In the genomic region with DNA sequence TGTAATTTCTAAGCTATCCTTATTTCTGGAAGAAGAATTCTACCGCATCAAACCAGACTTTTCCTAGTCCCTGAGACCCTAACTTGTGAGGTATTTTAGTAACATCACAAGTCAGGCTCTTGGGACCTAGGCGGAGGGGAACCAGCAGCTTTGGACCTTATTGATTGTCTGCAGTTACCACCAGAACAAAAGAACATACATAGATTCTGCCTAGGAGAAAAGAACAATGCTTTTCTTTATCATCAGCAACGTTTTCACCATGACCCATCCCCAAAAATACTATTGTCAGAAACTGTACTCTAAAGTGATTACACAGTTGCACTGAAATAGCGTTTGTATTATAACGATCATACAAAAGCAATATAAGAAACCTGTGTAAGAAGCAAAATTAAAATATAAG, we compare ENCODE assay signal across 23 cellular contexts.
"Had no signal": no experiment of that assay in that cellular context is flagged by ENCODE, and none has a peak within 500 bp of the region (broad histone marks: within the 10 kb centered on the region; RNA-seq: fewer than 3 reads in every experiment).

No MANE protein-coding gene starts in this region.

- H3K9me3 Mint-ChIP-seq: natural killer cell treated with Interleukin-12 subunit alpha and Interleukin-12 subunit beta and Interleukin-15 and Interleukin-18, amount 100 ng/mL, for 72 hours; type B pancreatic cell had no signal

- H3K36me3 Mint-ChIP-seq: activated CD4-positive, alpha-beta memory T cell treated with anti-CD3 and anti-CD28 coated beads for 36 hours; activated naive CD8-positive, alpha-beta T cell treated with anti-CD3 and anti-CD28 coated beads for 36 hours; immature natural killer cell; natural killer cell treated with Interleukin-12 subunit alpha and Interleukin-12 subunit beta and Interleukin-15 and Interleukin-18, amount 100 ng/mL, for 72 hours had no signal

- H3K4me1 Mint-ChIP-seq: activated naive CD8-positive, alpha-beta T cell treated with anti-CD3 and anti-CD28 coated beads for 36 hours; immature natural killer cell had no signal

- DNase-seq: activated CD4-positive, alpha-beta memory T cell treated with anti-CD3 and anti-CD28 coated beads for 36 hours; activated CD4-positive, alpha-beta T cell treated with anti-CD3 and anti-CD28 coated beads for 4 hours; activated CD4-positive, CD25-positive, alpha-beta regulatory T cell; activated naive CD4-positive, alpha-beta T cell treated with Interleukin-2 at 50 U/mL for 16 hours; activated naive CD8-positive, alpha-beta T cell treated with anti-CD3 and anti-CD28 coated beads for 36 hours; activated T-cell treated with anti-CD3 and anti-CD28 coated beads, Interleukin-2, amount 50 U/mL, for 48 hours; amniotic stem cell; dermis blood vessel endothelial cell; effector memory CD4-positive, alpha-beta T cell; foreskin keratinocyte; immature natural killer cell; kidney glomerular epithelial cell; left ventricle myocardium inferior; pancreas; right cardiac atrium; stimulated activated CD4-positive, alpha-beta T cell treated with anti-CD3 and anti-CD28 coated beads, Interleukin-4, amount 100 ng/mL, for 4 hours; stimulated activated naive CD8-positive, alpha-beta T cell treated with anti-CD3 and anti-CD28 coated beads, Interleukin-15, Interleukin-2, amounts not matched to agents 100 U/mL and 50 U/mL, for 24 hours; T1000 had no signal

- H3K4me3 ChIP-seq: cardiac muscle cell, left ventricle myocardium inferior, pancreas, thoracic aorta had no signal

- H3K27ac ChIP-seq: cardiac muscle cell, foreskin keratinocyte, left ventricle myocardium inferior, pancreas, thoracic aorta had no signal

- ATAC-seq: foreskin keratinocyte; natural killer cell treated with Interleukin-12 subunit alpha and Interleukin-12 subunit beta and Interleukin-15 and Interleukin-18, amount 100 ng/mL, for 72 hours; pancreas; right cardiac atrium; SK-N-SH treated with all-trans-retinoic acid at 6 μM for 48 hours; stimulated activated naive CD8-positive, alpha-beta T cell treated with anti-CD3 and anti-CD28 coated beads, Interleukin-15, Interleukin-2, amounts not matched to agents 100 U/mL and 50 U/mL, for 24 hours had no signal

- H3K27ac Mint-ChIP-seq: activated CD4-positive, alpha-beta memory T cell treated with anti-CD3 and anti-CD28 coated beads for 36 hours; activated naive CD8-positive, alpha-beta T cell treated with anti-CD3 and anti-CD28 coated beads for 36 hours; immature natural killer cell; natural killer cell treated with Interleukin-12 subunit alpha and Interleukin-12 subunit beta and Interleukin-15 and Interleukin-18, amount 100 ng/mL, for 72 hours; type B pancreatic cell had no signal

- H3K27me3 Mint-ChIP-seq: activated CD4-positive, alpha-beta memory T cell treated with anti-CD3 and anti-CD28 coated beads for 36 hours; activated naive CD8-positive, alpha-beta T cell treated with anti-CD3 and anti-CD28 coated beads for 36 hours; natural killer cell treated with Interleukin-12 subunit alpha and Interleukin-12 subunit beta and Interleukin-15 and Interleukin-18, amount 100 ng/mL, for 72 hours; type B pancreatic cell had no signal

- H3K4me3 Mint-ChIP-seq: activated CD4-positive, alpha-beta memory T cell treated with anti-CD3 and anti-CD28 coated beads for 36 hours; activated naive CD8-positive, alpha-beta T cell treated with anti-CD3 and anti-CD28 coated beads for 36 hours; immature natural killer cell; natural killer cell treated with Interleukin-12 subunit alpha and Interleukin-12 subunit beta and Interleukin-15 and Interleukin-18, amount 100 ng/mL, for 72 hours; type B pancreatic cell had no signal

- H3K9me3 ChIP-seq: left ventricle myocardium inferior, pancreas, thoracic aorta had no signal

- H3K27me3 ChIP-seq: cardiac muscle cell, foreskin keratinocyte, pancreas had no signal

- H3K36me3 ChIP-seq: cardiac muscle cell, pancreas, thoracic aorta had no signal
